ENCODE assay signal across 8 cellular contexts in the genomic region with DNA sequence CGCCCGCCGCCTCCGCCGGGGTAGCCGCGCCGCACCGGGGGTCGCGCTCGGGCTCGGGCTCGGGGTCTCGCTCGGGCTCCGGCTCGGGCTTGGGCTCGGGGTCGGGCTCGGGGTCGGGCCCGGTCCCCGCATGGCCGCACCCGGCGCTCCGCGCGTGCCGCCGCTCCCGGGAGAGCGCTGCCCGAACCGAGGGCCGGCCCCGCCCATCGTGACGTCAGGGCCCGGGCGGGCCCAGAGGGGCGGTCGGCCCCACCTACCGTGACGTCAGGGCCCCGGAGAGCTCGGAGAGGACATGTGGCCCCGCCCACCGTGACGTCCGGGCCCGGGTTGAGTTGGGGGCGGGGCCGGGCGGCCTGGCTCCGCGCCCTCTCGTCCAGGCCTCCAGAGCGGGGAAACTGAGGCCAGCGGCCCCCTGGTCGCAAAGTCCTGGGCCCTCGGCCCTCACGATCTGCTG. TPM values are rescaled to one million over a fixed set of nuclear protein-coding genes. Genes with fewer than 3 reads are reported as not detected.
DNase-seq lines count a peak whose midpoint lies in the region; ATAC-seq and TF ChIP-seq lines count a peak whose summit lies in the region.

A gene with protein sequence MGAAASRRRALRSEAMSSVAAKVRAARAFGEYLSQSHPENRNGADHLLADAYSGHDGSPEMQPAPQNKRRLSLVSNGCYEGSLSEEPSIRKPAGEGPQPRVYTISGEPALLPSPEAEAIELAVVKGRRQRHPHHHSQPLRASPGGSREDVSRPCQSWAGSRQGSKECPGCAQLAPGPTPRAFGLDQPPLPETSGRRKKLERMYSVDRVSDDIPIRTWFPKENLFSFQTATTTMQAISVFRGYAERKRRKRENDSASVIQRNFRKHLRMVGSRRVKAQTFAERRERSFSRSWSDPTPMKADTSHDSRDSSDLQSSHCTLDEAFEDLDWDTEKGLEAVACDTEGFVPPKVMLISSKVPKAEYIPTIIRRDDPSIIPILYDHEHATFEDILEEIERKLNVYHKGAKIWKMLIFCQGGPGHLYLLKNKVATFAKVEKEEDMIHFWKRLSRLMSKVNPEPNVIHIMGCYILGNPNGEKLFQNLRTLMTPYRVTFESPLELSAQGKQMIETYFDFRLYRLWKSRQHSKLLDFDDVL (minus strand): TSS at position 188 of the 454 bp plus-strand sequence. CDS start 232 bp downstream, outside the sequence.

- H3K27ac ChIP-seq in parathyroid adenoma (no peak within 1 kb of the TSS), thymus (ENCODE audit: low read depth) (peak within 1 kb of the TSS; percentile 84)

- DNase-seq in GM04504 (ENCODE audit: low read depth) (peak; percentile 80), HFF-Myc (ENCODE audit: extremely low read depth, low read depth) (no peak), NCI-H1092 (lab: John Stamatoyannopoulos, UW) (peak; percentile 89), T follicular helper cell (ENCODE audit: low read depth) (peak; percentile 93), Right ventricle myocardium superior (peak; percentile 97)
- peak; percentile 80 for DNase-seq in activated naive CD8-positive, alpha-beta T cell treated with anti-CD3 and anti-CD28 coated beads, Interleukin-2, amount 50 U/mL, for 16 hours (ENCODE audit: low read depth, low spot score)

- 1% methylated on average over 64 of the region's 64 CpGs for WGBS in thymus

- H3K36me3 ChIP-seq in parathyroid adenoma (ENCODE audit: control insufficient read depth, insufficient read depth, low read length) (no peaks in the 10 kb centered on the region), thymus (ENCODE audit: control insufficient read depth, insufficient read depth) (peaks cover 17% of the 10 kb centered on the region)

- TF ChIP-seq CTCF in HFF-Myc (IDR thresholded peaks at IDR 0.05; ENCODE audit: low read depth, low read length, missing control alignments), result no peak
- TF ChIP-seq CTCF in parathyroid adenoma (IDR thresholded peaks at IDR 0.05), result no peak

- intact Hi-C loops in Right ventricle myocardium superior (cut with DNase I), result no loop called here

- H3K79me2 ChIP-seq in parathyroid adenoma, result no peaks in the 10 kb centered on the region

- H2AFZ ChIP-seq in parathyroid adenoma, result peak within 1 kb of the TSS; percentile 94

- H3K9ac ChIP-seq in parathyroid adenoma, result peak within 1 kb of the TSS; percentile 11

- H3K27me3 ChIP-seq in parathyroid adenoma (ENCODE audit: control insufficient read depth, insufficient read depth, low read length) (no peaks in the 10 kb centered on the region), thymus (ENCODE audit: control insufficient read depth, insufficient read depth) (no peaks in the 10 kb centered on the region)

- no peaks in the 10 kb centered on the region for H3K4me1 ChIP-seq in parathyroid adenoma
- peaks cover 52% of the 10 kb centered on the region for H3K4me1 ChIP-seq in thymus (ENCODE audit: control insufficient read depth, insufficient read depth, low read length)

- H3K4me3 ChIP-seq in HFF-Myc (replicated peaks; ENCODE audit: low read depth, low read length) (peak within 1 kb of the TSS; percentile 82), parathyroid adenoma (ENCODE audit: low read depth, low read length) (peak within 1 kb of the TSS; percentile 56), thymus (ENCODE audit: low read length) (peak within 1 kb of the TSS; percentile 80)

- ATAC-seq in Right ventricle myocardium superior (ENCODE audit: poor library complexity), result peak; percentile 93

- peak within 1 kb of the TSS; percentile 91 for H3K4me2 ChIP-seq in parathyroid adenoma (ENCODE audit: low read length)

- H3K9me3 ChIP-seq in parathyroid adenoma (ENCODE audit: control insufficient read depth, low read length) (no peaks in the 10 kb centered on the region), thymus (ENCODE audit: control insufficient read depth) (no peaks in the 10 kb centered on the region)

RNA-seq across cellular contexts. Expression of the gene that starts here (rescaled TPM):
- total RNA-seq in Right ventricle myocardium superior, result 10.0 TPM
- polyA plus RNA-seq in thymus, result 77.6 TPM
